In the genomic region with DNA sequence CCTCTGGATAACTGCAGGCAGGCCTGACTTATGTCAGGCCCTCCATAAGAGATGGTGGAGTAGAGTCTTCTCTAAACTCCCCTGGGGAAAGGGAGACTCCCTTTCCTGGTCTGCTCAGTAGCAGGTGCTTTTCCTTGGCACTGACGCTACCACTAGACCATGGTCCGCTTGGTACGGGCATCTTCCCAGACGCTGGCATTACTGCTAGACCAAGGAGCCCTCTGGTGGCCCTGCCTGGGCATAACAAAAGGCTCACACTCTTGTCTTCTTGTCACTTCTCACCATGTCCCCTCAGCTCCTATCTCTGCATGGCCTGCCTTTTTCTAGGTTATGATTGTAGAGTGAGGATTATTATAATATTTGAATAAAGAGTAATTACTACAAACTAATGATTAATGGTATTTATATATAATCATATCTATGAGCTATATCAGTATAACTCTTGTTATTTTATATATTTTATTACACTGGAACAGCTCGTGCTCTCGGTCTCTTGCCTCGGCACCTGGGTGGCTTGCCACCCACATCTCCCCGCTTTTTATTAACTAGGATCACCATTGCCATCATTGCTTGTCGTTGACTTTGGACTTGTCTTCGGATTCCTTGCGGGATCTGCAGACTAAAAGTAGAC, we compare ENCODE assay signal across 8 cellular contexts. TPM values are rescaled to one million over a fixed set of nuclear protein-coding genes. Genes with fewer than 3 reads are reported as not detected.
DNase-seq lines count a peak whose midpoint lies in the region; ATAC-seq and TF ChIP-seq lines count a peak whose summit lies in the region.

No MANE protein-coding gene starts in this region.

- no peak overlapping the region for H3K27ac Mint-ChIP-seq in activated T-helper 1 cell treated with anti-CD3 and anti-CD28 coated beads, Interleukin-12 subunit alpha, Interleukin-12 subunit beta, Interleukin-2, Interleukin-4 antibody, amounts not matched to agents 30 ng/mL and 10 ng/mL and 1 ng/mL, durations not matched to agents 14 hours and 24 hours and 36 hours

- no peaks in the 10 kb centered on the region for H3K9me3 Mint-ChIP-seq in activated T-helper 1 cell treated with anti-CD3 and anti-CD28 coated beads, Interleukin-12 subunit alpha, Interleukin-12 subunit beta, Interleukin-2, Interleukin-4 antibody, amounts not matched to agents 30 ng/mL and 10 ng/mL and 1 ng/mL, durations not matched to agents 14 hours and 24 hours and 36 hours

- ATAC-seq in foreskin keratinocyte (no peak), GM21529 (IDR thresholded peaks at IDR 0.05; ENCODE audit: unreplicated experiment) (no peak)

- no peak overlapping the region for H4K91ac ChIP-seq in trophoblast cell (ENCODE audit: low read depth, low read length)

- no CpG with 5 or more reads among the region's 11 CpGs for WGBS in trophoblast cell (ENCODE audit: extremely low coverage, insufficient coverage, insufficient read length)

- H3K36me3 ChIP-seq in BLaER1 treated with 17β-estradiol and CSF1 and Interleukin-3, amounts not matched to agents 10 nM and 100 nM = no peaks in the 10 kb centered on the region
- H3K36me3 ChIP-seq in OCI-LY7 (ENCODE audit: insufficient read depth, low read length) (no peaks in the 10 kb centered on the region), trophoblast cell (ENCODE audit: control insufficient read depth in 1 of 2, insufficient read depth in 2 of 2, low read length in 2 of 2) (no peaks in the 10 kb centered on the region)

- H3K4me2 ChIP-seq in BLaER1 treated with 17β-estradiol and CSF1 and Interleukin-3, amounts not matched to agents 10 nM and 100 nM = peak overlapping the region in 9 of 11 experiments; percentile 29 to 54 (median 39); a peak in 14 of 22 replicates
- H3K4me2 ChIP-seq in OCI-LY7 (ENCODE audit: low read length) (no peak overlapping the region), trophoblast cell (ENCODE audit: low read length) (no peak overlapping the region)

- CTCF ChIA-PET in OCI-LY7 (lab: Charles Lee; ENCODE audit: unreplicated experiment) = no interaction called here

- peaks cover 1% of the 10 kb centered on the region for H3K36me3 Mint-ChIP-seq in activated T-helper 1 cell treated with anti-CD3 and anti-CD28 coated beads, Interleukin-12 subunit alpha, Interleukin-12 subunit beta, Interleukin-2, Interleukin-4 antibody, amounts not matched to agents 30 ng/mL and 10 ng/mL and 1 ng/mL, durations not matched to agents 14 hours and 24 hours and 36 hours (ENCODE audit: low read depth)

- no peaks in the 10 kb centered on the region for H3K9me2 ChIP-seq in OCI-LY7 (ENCODE audit: insufficient read depth, low read length)

- peaks cover 23% of the 10 kb centered on the region for H3K4me1 Mint-ChIP-seq in activated T-helper 1 cell treated with anti-CD3 and anti-CD28 coated beads, Interleukin-12 subunit alpha, Interleukin-12 subunit beta, Interleukin-2, Interleukin-4 antibody, amounts not matched to agents 30 ng/mL and 10 ng/mL and 1 ng/mL, durations not matched to agents 14 hours and 24 hours and 36 hours (ENCODE audit: low read depth)

- H3K79me1 ChIP-seq in trophoblast cell (ENCODE audit: low read length) = no peaks in the 10 kb centered on the region

- H3K9me3 ChIP-seq in BLaER1 treated with 17β-estradiol and CSF1 and Interleukin-3, amounts not matched to agents 10 nM and 100 nM (replicated peaks in 1 of 11) = no peaks in the 10 kb centered on the region
- no peaks in the 10 kb centered on the region for H3K9me3 ChIP-seq in OCI-LY7 (ENCODE audit: low read length)
- no peaks in the 10 kb centered on the region for H3K9me3 ChIP-seq in trophoblast cell (ENCODE audit: insufficient read depth, low read depth, low read length)

- H3K79me2 ChIP-seq in OCI-LY7 (ENCODE audit: insufficient read depth, low read depth, low read length) (no peaks in the 10 kb centered on the region), trophoblast cell (ENCODE audit: control insufficient read depth, insufficient read depth, low read length, poor library complexity) (no peaks in the 10 kb centered on the region)

- H4K8ac ChIP-seq in trophoblast cell (ENCODE audit: low read depth, low read length) = no peak overlapping the region

- H3K27me3 ChIP-seq in BLaER1 treated with 17β-estradiol and CSF1 and Interleukin-3, amounts not matched to agents 10 nM and 100 nM = no peaks in the 10 kb centered on the region
- peaks cover 2% of the 10 kb centered on the region for H3K27me3 ChIP-seq in foreskin keratinocyte
- H3K27me3 ChIP-seq in trophoblast cell (ENCODE audit: insufficient read depth, low read length) = no peaks in the 10 kb centered on the region

- H3K4me3 Mint-ChIP-seq in activated T-helper 1 cell treated with anti-CD3 and anti-CD28 coated beads, Interleukin-12 subunit alpha, Interleukin-12 subunit beta, Interleukin-2, Interleukin-4 antibody, amounts not matched to agents 30 ng/mL and 10 ng/mL and 1 ng/mL, durations not matched to agents 14 hours and 24 hours and 36 hours = no peak overlapping the region

- H3K14ac ChIP-seq in trophoblast cell (ENCODE audit: low read length) = no peak overlapping the region

- H4K20me1 ChIP-seq in BLaER1 treated with 17β-estradiol and CSF1 and Interleukin-3, amounts not matched to agents 10 nM and 100 nM = no peaks in the 10 kb centered on the region; a peak in 1 of 22 replicates
- no peaks in the 10 kb centered on the region for H4K20me1 ChIP-seq in OCI-LY7 (ENCODE audit: insufficient read depth, low read length)

- H2BK12ac ChIP-seq in trophoblast cell (ENCODE audit: low read length) = no peak overlapping the region

- H3K4me3 ChIP-seq in BLaER1 treated with 17β-estradiol and CSF1 and Interleukin-3, amounts not matched to agents 10 nM and 100 nM = no peak overlapping the region
- H3K4me3 ChIP-seq in OCI-LY7 (ENCODE audit: low read depth, low read length, poor library complexity, severe bottlenecking) (no peak overlapping the region), trophoblast cell (ENCODE audit: low read depth, low read length) (no peak overlapping the region)

- no peak overlapping the region for H3K4ac ChIP-seq in trophoblast cell (ENCODE audit: low read depth, low read length)

- H3K27ac ChIP-seq in BLaER1 treated with 17β-estradiol and CSF1 and Interleukin-3, amounts not matched to agents 10 nM and 100 nM = no peak overlapping the region
- H3K27ac ChIP-seq in OCI-LY7 (ENCODE audit: low read depth, low read length, poor library complexity, severe bottlenecking) = no peak overlapping the region
- no peak overlapping the region for H3K27ac ChIP-seq in foreskin keratinocyte
- no peak overlapping the region for H3K27ac ChIP-seq in trophoblast cell (ENCODE audit: low read depth, low read length)

- peaks cover 4% of the 10 kb centered on the region for H3K27me3 Mint-ChIP-seq in activated T-helper 1 cell treated with anti-CD3 and anti-CD28 coated beads, Interleukin-12 subunit alpha, Interleukin-12 subunit beta, Interleukin-2, Interleukin-4 antibody, amounts not matched to agents 30 ng/mL and 10 ng/mL and 1 ng/mL, durations not matched to agents 14 hours and 24 hours and 36 hours (ENCODE audit: insufficient read depth)

- H3K9ac ChIP-seq in BLaER1 treated with 17β-estradiol and CSF1 and Interleukin-3, amounts not matched to agents 10 nM and 100 nM = peak overlapping the region in 2 of 11 experiments; percentile 17 to 18; a peak in 1 of 22 replicates
- H3K9ac ChIP-seq in trophoblast cell (ENCODE audit: low read length) = no peak overlapping the region

- DNase-seq in HT-29 (ENCODE audit: low spot score) = peak; percentile 86
- peak; percentile 67 for DNase-seq in OCI-LY7 (ENCODE audit: low spot score)
- peak; percentile 44 for DNase-seq in activated T-helper 1 cell treated with anti-CD3 and anti-CD28 coated beads, Interleukin-12 subunit alpha, Interleukin-12 subunit beta, Interleukin-2, Interleukin-4 antibody, amounts not matched to agents 30 ng/mL and 10 ng/mL and 1 ng/mL, durations not matched to agents 14 hours and 24 hours and 36 hours (ENCODE audit: low spot score)
- DNase-seq in foreskin keratinocyte = no peak
- DNase-seq in trophoblast cell = peak; percentile 52 to 65
- DNase-seq in 8988T = no peak

- no peak overlapping the region for H2AK5ac ChIP-seq in trophoblast cell (ENCODE audit: low read length)

- no TSS peak for BruUV-seq in OCI-LY7 (replicated peaks; lab: Mats Ljungman, UMichigan)

- H3K18ac ChIP-seq in trophoblast cell (ENCODE audit: low read length) = no peak overlapping the region

- TF ChIP-seq CTCF in OCI-LY7 (conservative IDR thresholded peaks at IDR 0.05; ENCODE audit: low read length) = peak; percentile 83
- peak; percentile 67 for TF ChIP-seq CTCF in foreskin keratinocyte (conservative IDR thresholded peaks at IDR 0.05)

- H2AFZ ChIP-seq in OCI-LY7 (ENCODE audit: low read length) (no peak overlapping the region), trophoblast cell (ENCODE audit: insufficient read depth, low read length, poor library complexity) (no peak overlapping the region)

- H2BK5ac ChIP-seq in trophoblast cell (ENCODE audit: low read depth, low read length, poor library complexity) = no peak overlapping the region

- no peak overlapping the region for H4K12ac ChIP-seq in trophoblast cell (ENCODE audit: low read depth, low read length)

- intact Hi-C loops in OCI-LY7 (cut with micrococcal nuclease; ENCODE audit: unreplicated experiment) = no loop called here
- intact Hi-C loops in activated T-helper 1 cell treated with anti-CD3 and anti-CD28 coated beads, Interleukin-12 subunit alpha, Interleukin-12 subunit beta, Interleukin-2, Interleukin-4 antibody, amounts not matched to agents 30 ng/mL and 10 ng/mL and 1 ng/mL, durations not matched to agents 14 hours and 24 hours and 36 hours (cut with micrococcal nuclease) = no loop called here

- H3K4me1 ChIP-seq in BLaER1 treated with 17β-estradiol and CSF1 and Interleukin-3, amounts not matched to agents 10 nM and 100 nM = peaks cover 14 to 29% (median 22%) of the 10 kb centered on the region in 10 experiments
- peaks cover 2% of the 10 kb centered on the region for H3K4me1 ChIP-seq in OCI-LY7 (ENCODE audit: insufficient read depth, low read length, poor library complexity, severe bottlenecking)
- H3K4me1 ChIP-seq in foreskin keratinocyte = no peaks in the 10 kb centered on the region
- H3K4me1 ChIP-seq in trophoblast cell (ENCODE audit: control insufficient read depth in 1 of 2, insufficient read depth in 2 of 2, low read length in 2 of 2) = peaks cover 0 to 5% of the 10 kb centered on the region in 2 experiments

- POLR2A ChIA-PET in OCI-LY7 (lab: Charles Lee) = interaction anchor here (0.6 to 1.1 kb wide), 4 partner anchors 17 to 170 kb away, joined by 3 to 5 read pairs (median 4); no protein-coding TSS in a partner anchor

- H2BK120ac ChIP-seq in trophoblast cell (ENCODE audit: insufficient read depth, low read length, poor library complexity) = no peak overlapping the region

- H3K23ac ChIP-seq in trophoblast cell (ENCODE audit: low read length) = no peak overlapping the region

RNA-seq across cellular contexts. Expression of gene ARL4D, which starts 59.8 kb away (rescaled TPM):
- total RNA-seq in HT-29 (2014; rRNA removed; shearing (Covaris generic)) = 2.6 and 2.8 TPM in 2 replicates
- 0.64 and 1.4 TPM in 2 replicates for total RNA-seq in OCI-LY7 (2014; rRNA removed; shearing (Covaris generic))
- 0.72 and 0.83 TPM in 2 replicates for total RNA-seq in OCI-LY7 (2022)
- total RNA-seq in activated T-helper 1 cell treated with anti-CD3 and anti-CD28 coated beads, Interleukin-12 subunit alpha, Interleukin-12 subunit beta, Interleukin-2, Interleukin-4 antibody, amounts not matched to agents 30 ng/mL and 10 ng/mL and 1 ng/mL, durations not matched to agents 14 hours and 24 hours and 36 hours = 3.2 and 4.0 TPM in 2 replicates
- total RNA-seq in foreskin keratinocyte = 21.9 and 24.6 TPM in 2 replicates
- 26.9 and 30.9 TPM in 2 replicates for polyA plus RNA-seq in foreskin keratinocyte
- polyA plus RNA-seq in trophoblast cell (2013) = 11.4 and 12.1 TPM in 2 replicates

Comparison
In these comparisons a context has a peak if more than half of its experiments do, and no peak if none do; other contexts are left out.
1. H3K4me2 ChIP-seq: peak in BLaER1 treated with 17β-estradiol and CSF1 and Interleukin-3, amounts not matched to agents 10 nM and 100 nM (9 of 11); none in OCI-LY7 (single experiment) and trophoblast cell (single experiment).
2. DNase-seq: peak in HT-29 (single experiment), OCI-LY7 (single experiment), activated T-helper 1 cell treated with anti-CD3 and anti-CD28 coated beads, Interleukin-12 subunit alpha, Interleukin-12 subunit beta, Interleukin-2, Interleukin-4 antibody, amounts not matched to agents 30 ng/mL and 10 ng/mL and 1 ng/mL, durations not matched to agents 14 hours and 24 hours and 36 hours (single experiment) and trophoblast cell (2 of 2); none in foreskin keratinocyte (0 of 2) and 8988T (single experiment).